Comparison of ENCODE assay signal across 2 cellular contexts in the genomic region with DNA sequence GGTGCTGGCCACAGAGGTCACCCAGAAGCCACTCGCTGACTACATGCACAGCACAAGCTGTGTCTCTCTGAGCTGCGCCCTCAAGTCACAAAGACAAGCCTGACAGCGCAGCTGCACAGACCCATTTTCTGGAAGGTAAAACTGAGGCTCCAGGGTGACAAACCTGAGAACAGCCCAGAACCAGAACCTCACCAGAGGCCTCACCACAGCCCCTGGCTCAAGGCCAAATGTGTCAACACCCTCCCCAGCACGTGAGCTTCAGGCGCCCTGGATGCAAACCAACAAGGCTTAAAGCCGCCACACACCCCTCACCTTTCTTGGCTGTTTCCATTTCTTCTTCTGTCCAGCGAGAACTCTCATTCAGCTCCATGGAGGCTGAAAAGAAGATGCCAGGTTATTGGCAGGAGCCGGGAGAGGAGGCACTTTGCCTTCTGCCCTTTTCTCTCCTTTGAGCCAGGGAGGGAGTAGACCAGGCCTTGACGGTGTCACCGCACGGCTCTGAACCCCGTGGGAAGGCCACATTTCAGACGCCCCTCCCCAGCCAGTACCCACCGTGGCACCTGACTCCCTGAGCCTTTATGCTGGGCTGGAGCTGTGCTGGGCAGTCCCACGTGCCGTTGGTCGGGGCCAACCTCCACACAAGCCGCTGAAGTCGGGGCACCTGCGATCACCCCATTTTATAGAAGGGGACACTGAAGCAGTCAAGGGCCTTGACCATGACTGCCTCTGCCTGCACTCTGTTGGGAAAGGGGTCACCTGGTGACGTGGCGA.
TF ChIP-seq lines count a peak whose summit lies in the region.

No MANE protein-coding gene starts in this region.

TF ChIP-seq in Ishikawa, 13 proteins besides CTCF, POLR2A, EP300 and RAD21 (continued from another document):
- TF ChIP-seq, protein P1, sequence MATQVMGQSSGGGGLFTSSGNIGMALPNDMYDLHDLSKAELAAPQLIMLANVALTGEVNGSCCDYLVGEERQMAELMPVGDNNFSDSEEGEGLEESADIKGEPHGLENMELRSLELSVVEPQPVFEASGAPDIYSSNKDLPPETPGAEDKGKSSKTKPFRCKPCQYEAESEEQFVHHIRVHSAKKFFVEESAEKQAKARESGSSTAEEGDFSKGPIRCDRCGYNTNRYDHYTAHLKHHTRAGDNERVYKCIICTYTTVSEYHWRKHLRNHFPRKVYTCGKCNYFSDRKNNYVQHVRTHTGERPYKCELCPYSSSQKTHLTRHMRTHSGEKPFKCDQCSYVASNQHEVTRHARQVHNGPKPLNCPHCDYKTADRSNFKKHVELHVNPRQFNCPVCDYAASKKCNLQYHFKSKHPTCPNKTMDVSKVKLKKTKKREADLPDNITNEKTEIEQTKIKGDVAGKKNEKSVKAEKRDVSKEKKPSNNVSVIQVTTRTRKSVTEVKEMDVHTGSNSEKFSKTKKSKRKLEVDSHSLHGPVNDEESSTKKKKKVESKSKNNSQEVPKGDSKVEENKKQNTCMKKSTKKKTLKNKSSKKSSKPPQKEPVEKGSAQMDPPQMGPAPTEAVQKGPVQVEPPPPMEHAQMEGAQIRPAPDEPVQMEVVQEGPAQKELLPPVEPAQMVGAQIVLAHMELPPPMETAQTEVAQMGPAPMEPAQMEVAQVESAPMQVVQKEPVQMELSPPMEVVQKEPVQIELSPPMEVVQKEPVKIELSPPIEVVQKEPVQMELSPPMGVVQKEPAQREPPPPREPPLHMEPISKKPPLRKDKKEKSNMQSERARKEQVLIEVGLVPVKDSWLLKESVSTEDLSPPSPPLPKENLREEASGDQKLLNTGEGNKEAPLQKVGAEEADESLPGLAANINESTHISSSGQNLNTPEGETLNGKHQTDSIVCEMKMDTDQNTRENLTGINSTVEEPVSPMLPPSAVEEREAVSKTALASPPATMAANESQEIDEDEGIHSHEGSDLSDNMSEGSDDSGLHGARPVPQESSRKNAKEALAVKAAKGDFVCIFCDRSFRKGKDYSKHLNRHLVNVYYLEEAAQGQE (IDR thresholded peaks at IDR 0.05; ENCODE audit: low read depth): no peak

TF ChIP-seq in K562, 482 proteins besides CTCF, POLR2A, EP300 and RAD21 (continued from another document):
- TF ChIP-seq, protein P2, sequence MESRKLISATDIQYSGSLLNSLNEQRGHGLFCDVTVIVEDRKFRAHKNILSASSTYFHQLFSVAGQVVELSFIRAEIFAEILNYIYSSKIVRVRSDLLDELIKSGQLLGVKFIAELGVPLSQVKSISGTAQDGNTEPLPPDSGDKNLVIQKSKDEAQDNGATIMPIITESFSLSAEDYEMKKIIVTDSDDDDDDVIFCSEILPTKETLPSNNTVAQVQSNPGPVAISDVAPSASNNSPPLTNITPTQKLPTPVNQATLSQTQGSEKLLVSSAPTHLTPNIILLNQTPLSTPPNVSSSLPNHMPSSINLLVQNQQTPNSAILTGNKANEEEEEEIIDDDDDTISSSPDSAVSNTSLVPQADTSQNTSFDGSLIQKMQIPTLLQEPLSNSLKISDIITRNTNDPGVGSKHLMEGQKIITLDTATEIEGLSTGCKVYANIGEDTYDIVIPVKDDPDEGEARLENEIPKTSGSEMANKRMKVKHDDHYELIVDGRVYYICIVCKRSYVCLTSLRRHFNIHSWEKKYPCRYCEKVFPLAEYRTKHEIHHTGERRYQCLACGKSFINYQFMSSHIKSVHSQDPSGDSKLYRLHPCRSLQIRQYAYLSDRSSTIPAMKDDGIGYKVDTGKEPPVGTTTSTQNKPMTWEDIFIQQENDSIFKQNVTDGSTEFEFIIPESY (CRISPR knock-in tag; IDR thresholded peaks at IDR 0.05): peak; percentile 80; the same call in 1 of the 2 replicates
- TF ChIP-seq KDM1A (IDR thresholded peaks at IDR 0.05): peak; percentile 44 to 55; a peak in 2 of 4 replicates
